ENCODE assay signal across 8 cellular contexts in genomic region chr4:168831919-168832745, GRCh38.
DNase-seq lines count a peak whose midpoint lies in the region; ATAC-seq, FAIRE-seq and TF ChIP-seq lines count a peak whose summit lies in the region.

No MANE protein-coding gene starts in this region.

- no peak overlapping the region for H3K14ac ChIP-seq in H1 (ENCODE audit: insufficient read length)

- ATAC-seq in HG02943 (IDR thresholded peaks at IDR 0.05; ENCODE audit: low read depth, unreplicated experiment) = peak; percentile 90

- H3K36me3 ChIP-seq in H1 (ENCODE audit: control insufficient read depth in 2 of 4, insufficient read depth in 4 of 4, low read length in 3 of 4) = no peaks in the 10 kb centered on the region

- H2BK15ac ChIP-seq in H1 (ENCODE audit: low read length) = no peak overlapping the region

- no peaks in the 10 kb centered on the region for H3K9me3 ChIP-seq in H1 (ENCODE audit: insufficient read depth in 2 of 2, low read depth in 1 of 2, low read length in 1 of 2)

- 0 out of 2 replicates have a peak overlapping the region, but pooled peaks have one; percentile 29 for H2BK12ac ChIP-seq in H1 (ENCODE audit: low read depth, low read length)

- peak overlapping the region; percentile 72 for H4K91ac ChIP-seq in H1 (replicated peaks; ENCODE audit: insufficient read length, low read length)

- 1% methylated on average over 17 of the region's 68 CpGs; no CpG with 5 or more reads in 1 of the 2 experiments for WGBS in H1 (ENCODE audit: extremely low coverage in 1 of 2, insufficient coverage in 1 of 2, insufficient read length in 1 of 2, insufficient replicate concordance in 2 of 2, low coverage in 1 of 2, low lambda C conversion rate in 2 of 2, missing lambda C conversion rate in 1 of 2), 2 experiments

- TF ChIP-seq RAD21 in H1 (IDR thresholded peaks at IDR 0.05 in 1 of 2, conservative IDR thresholded peaks at IDR 0.05 in 1 of 2; ENCODE audit: low read depth in 2 of 2, low read length in 2 of 2) = 0 out of 4 replicates have a peak, but pooled peaks of 1 of the 2 experiments have one; percentile 3

- H4K20me1 ChIP-seq in H1 (replicated peaks in 1 of 2; ENCODE audit: control insufficient read depth in 1 of 2, insufficient read depth in 2 of 2, low read length in 2 of 2) = no peaks in the 10 kb centered on the region

- TF ChIP-seq POLR2A in H1 (IDR thresholded peaks at IDR 0.05; ENCODE audit: control extremely low read depth in 1 of 2, low read depth in 2 of 2, low read length in 2 of 2) = peak; percentile 75 to 80

- peak overlapping the region; percentile 78 for H4K5ac ChIP-seq in H1 (ENCODE audit: insufficient read length, low read depth, low read length)

- H2AFZ ChIP-seq in H1 (ENCODE audit: low read length) = peak overlapping the region; percentile 81; the same call in 1 of the 2 replicates

- peaks cover 0 to 33% of the 10 kb centered on the region in 2 experiments; a peak in 2 of 4 replicates for H3K79me2 ChIP-seq in H1 (ENCODE audit: control insufficient read depth in 1 of 2, insufficient read depth in 2 of 2, low read length in 2 of 2)

- H3K4me1 ChIP-seq in H1 (replicated peaks in 1 of 4; ENCODE audit: control insufficient read depth in 3 of 4, insufficient read depth in 4 of 4, low read length in 3 of 4) = peaks cover 0 to 20% (median under 1%) of the 10 kb centered on the region in 4 experiments; a peak in 5 of 7 replicates

- H2BK5ac ChIP-seq in H1 (ENCODE audit: low read depth, low read length) = peak overlapping the region; percentile 85

- H4K8ac ChIP-seq in H1 (ENCODE audit: extremely low read depth, insufficient read depth, low read length) = peak overlapping the region; percentile 97; the same call in 1 of the 2 replicates

- H3K23me2 ChIP-seq in H1 (ENCODE audit: low read depth, low read length) = peaks cover 6% of the 10 kb centered on the region

- POLR2A ChIA-PET in H1 (lab: Charles Lee; ENCODE audit: partially characterized antibody) = interaction anchor here (0.6 to 4.9 kb wide), 25 partner anchors 9 to 423 kb away, joined by 3 to 127 read pairs (median 4); partner anchors contain the start of gene CBR4

- peak overlapping the region; percentile 97 for H3K18ac ChIP-seq in H1 (ENCODE audit: extremely low read depth, low read length)

- peak overlapping the region; percentile 68 to 87 (median 82) for H3K9ac ChIP-seq in H1 (replicated peaks in 1 of 4; ENCODE audit: extremely low read depth in 1 of 4, low read depth in 3 of 4, low read length in 3 of 4)

- H3K4ac ChIP-seq in H1 (replicated peaks; ENCODE audit: insufficient read length, low read depth, low read length) = no peak overlapping the region

- peak overlapping the region; percentile 69 to 96 (median 81) for H3K4me3 ChIP-seq in H1 (ENCODE audit: extremely low read depth in 1 of 4, insufficient read depth in 2 of 4, low read depth in 3 of 4, low read length in 4 of 4)

- H3K27me3 ChIP-seq in H1 (replicated peaks in 1 of 4; ENCODE audit: control insufficient read depth in 3 of 4, extremely low read depth in 1 of 4, insufficient read depth in 3 of 4, low read length in 3 of 4) = peaks cover 0 to 11% (median 5%) of the 10 kb centered on the region in 4 experiments; a peak in 3 of 7 replicates

- peak overlapping the region; percentile 75 to 92 for H3K4me2 ChIP-seq in H1 (ENCODE audit: insufficient read depth in 1 of 2, low read depth in 2 of 2, low read length in 2 of 2)

- no peak overlapping the region for H2BK120ac ChIP-seq in H1 (replicated peaks; ENCODE audit: low read depth, low read length)

- H3K27ac ChIP-seq in H1 (ENCODE audit: low read depth, low read length) = peak overlapping the region; percentile 88

- no peak overlapping the region; the same call in 1 of the 2 replicates for H2BK20ac ChIP-seq in H1 (ENCODE audit: low read length)

- TF ChIP-seq EP300 in H1 (IDR thresholded peaks at IDR 0.05; ENCODE audit: borderline replicate concordance in 1 of 2, low read depth in 2 of 2, low read length in 2 of 2) = 0 out of 3 replicates have a peak, but pooled peaks of 1 of the 2 experiments have one; percentile 10

- H2AK5ac ChIP-seq in H1 (ENCODE audit: low read depth, low read length) = no peak overlapping the region

- H3K79me1 ChIP-seq in H1 (ENCODE audit: low read depth, low read length) = no peaks in the 10 kb centered on the region

- no peak overlapping the region for H3K23ac ChIP-seq in H1 (ENCODE audit: insufficient read length)

- peak; percentile 24 to 60 for DNase-seq in NOMO-1 (lab: John Stamatoyannopoulos, UW; ENCODE audit: unreplicated experiment in 2 of 2)
- DNase-seq in NOMO-1 treated with dmso at 0.1 percent for 144 hours (lab: John Stamatoyannopoulos, UW; ENCODE audit: unreplicated experiment) = no peak
- DNase-seq in NCI-H446 (lab: John Stamatoyannopoulos, UW) = peak; percentile 69 to 84
- peak; percentile 13 to 42 (median 34) for DNase-seq in activated CD8-positive, alpha-beta memory T cell treated with anti-CD3 and anti-CD28 coated beads for 48 hours (ENCODE audit: low read depth in 2 of 3, low spot score in 2 of 3)
- peak; percentile 51 to 84 for DNase-seq in H1 (ENCODE audit: low read depth in 1 of 2, low spot score in 2 of 2)
- peak; percentile 92 for DNase-seq in mesenteric fat pad (ENCODE audit: low spot score)
- peak; percentile 9 to 16 for DNase-seq in stimulated activated CD8-positive, alpha-beta memory T cell treated with anti-CD3 and anti-CD28 coated beads, Interleukin-4, amount 100 ng/mL, for 4 hours (ENCODE audit: low read depth in 2 of 2, low spot score in 1 of 2)

- peak overlapping the region; percentile 75 for H3K56ac ChIP-seq in H1 (replicated peaks; ENCODE audit: insufficient read length, low read depth, low read length)

- TF ChIP-seq CTCF in H1 (IDR thresholded peaks at IDR 0.05; ENCODE audit: control extremely low read depth in 1 of 3, insufficient read depth in 1 of 3, low read depth in 1 of 3, low read length in 3 of 3) = no peak

- CTCF ChIA-PET in H1 (lab: Charles Lee; ENCODE audit: partially characterized antibody) = interaction anchor here (0.6 to 5.6 kb wide), 24 partner anchors 9 to 1587 kb away, joined by 3 to 39 read pairs (median 4); no protein-coding TSS in a partner anchor

- no peak for FAIRE-seq in H1 (lab: Jason Lieb, UNC)

TF ChIP-seq in H1, 55 proteins besides CTCF, POLR2A, EP300 and RAD21 (continues in another document):
- no peak for TF ChIP-seq FOSL1 (IDR thresholded peaks at IDR 0.05; ENCODE audit: insufficient read depth, low read depth, low read length)
- TF ChIP-seq BCL11A (IDR thresholded peaks at IDR 0.05; ENCODE audit: low read depth in 2 of 2, low read length in 2 of 2) = no peak
- peak; percentile 15 for TF ChIP-seq EZH2 (IDR thresholded peaks at IDR 0.05; ENCODE audit: low read depth, low read length, severe bottlenecking)
- peak; percentile 99 for TF ChIP-seq CTBP2 (IDR thresholded peaks at IDR 0.05; ENCODE audit: borderline replicate concordance, insufficient read depth, insufficient read length, low read length)
- peak; percentile 86 for TF ChIP-seq POLR2AphosphoS5 (IDR thresholded peaks at IDR 0.05; ENCODE audit: low read depth, low read length)
- peak; percentile 65; the same call in 1 of the 2 replicates for TF ChIP-seq EGR1 (IDR thresholded peaks at IDR 0.05; ENCODE audit: borderline replicate concordance, low read depth, low read length)
- TF ChIP-seq RFX5 (IDR thresholded peaks at IDR 0.05; ENCODE audit: borderline replicate concordance, low read depth, low read length) = no peak
- peak; percentile 99 for TF ChIP-seq ASH2L (IDR thresholded peaks at IDR 0.05; ENCODE audit: low read length)
- TF ChIP-seq TAF7 (optimal IDR thresholded peaks at IDR 0.05; ENCODE audit: borderline replicate concordance, low read depth, low read length) = peak; percentile 35
- TF ChIP-seq, protein P1, sequence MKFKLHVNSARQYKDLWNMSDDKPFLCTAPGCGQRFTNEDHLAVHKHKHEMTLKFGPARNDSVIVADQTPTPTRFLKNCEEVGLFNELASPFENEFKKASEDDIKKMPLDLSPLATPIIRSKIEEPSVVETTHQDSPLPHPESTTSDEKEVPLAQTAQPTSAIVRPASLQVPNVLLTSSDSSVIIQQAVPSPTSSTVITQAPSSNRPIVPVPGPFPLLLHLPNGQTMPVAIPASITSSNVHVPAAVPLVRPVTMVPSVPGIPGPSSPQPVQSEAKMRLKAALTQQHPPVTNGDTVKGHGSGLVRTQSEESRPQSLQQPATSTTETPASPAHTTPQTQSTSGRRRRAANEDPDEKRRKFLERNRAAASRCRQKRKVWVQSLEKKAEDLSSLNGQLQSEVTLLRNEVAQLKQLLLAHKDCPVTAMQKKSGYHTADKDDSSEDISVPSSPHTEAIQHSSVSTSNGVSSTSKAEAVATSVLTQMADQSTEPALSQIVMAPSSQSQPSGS (IDR thresholded peaks at IDR 0.05; ENCODE audit: low read length) = peak; percentile 94
- no peak for TF ChIP-seq SIRT6 (IDR thresholded peaks at IDR 0.05; ENCODE audit: low read length)
- no peak for TF ChIP-seq TCF12 (IDR thresholded peaks at IDR 0.05; ENCODE audit: low read depth, low read length)
- TF ChIP-seq RBBP5 (IDR thresholded peaks at IDR 0.05; ENCODE audit: borderline replicate concordance, low read depth, low read length) = peak; percentile 98
- TF ChIP-seq PHF8 (conservative IDR thresholded peaks at IDR 0.05; ENCODE audit: low read depth, low read length) = peak; percentile 80
- TF ChIP-seq TBP (IDR thresholded peaks at IDR 0.05; ENCODE audit: low read depth, low read length) = peak; percentile 77
- TF ChIP-seq USF2 (IDR thresholded peaks at IDR 0.05; ENCODE audit: low read length) = no peak
- TF ChIP-seq SIN3A (conservative IDR thresholded peaks at IDR 0.05 in 1 of 2, IDR thresholded peaks at IDR 0.05 in 1 of 2; ENCODE audit: low read depth in 1 of 2, low read length in 2 of 2) = 0 out of 4 replicates have a peak, but pooled peaks of 1 of the 2 experiments have one; percentile 37
- no peak for TF ChIP-seq KDM5A (IDR thresholded peaks at IDR 0.05; ENCODE audit: low read length)
- no peak; the same call in 1 of the 2 replicates for TF ChIP-seq CREB1 (IDR thresholded peaks at IDR 0.05)
- no peak for TF ChIP-seq RXRA (IDR thresholded peaks at IDR 0.05; ENCODE audit: insufficient read depth, low read depth, low read length)
- TF ChIP-seq SAP30 (IDR thresholded peaks at IDR 0.05; ENCODE audit: insufficient read depth, insufficient replicate concordance, low read length) = no peak
- peak; percentile 6; the same call in 1 of the 2 replicates for TF ChIP-seq MAFK (IDR thresholded peaks at IDR 0.05; ENCODE audit: low read depth, low read length)
- TF ChIP-seq JUND (IDR thresholded peaks at IDR 0.05; ENCODE audit: low read length) = peak; percentile 67; the same call in 1 of the 2 replicates
